Comparison of ENCODE assay signal across 16 cellular contexts in the genomic region with DNA sequence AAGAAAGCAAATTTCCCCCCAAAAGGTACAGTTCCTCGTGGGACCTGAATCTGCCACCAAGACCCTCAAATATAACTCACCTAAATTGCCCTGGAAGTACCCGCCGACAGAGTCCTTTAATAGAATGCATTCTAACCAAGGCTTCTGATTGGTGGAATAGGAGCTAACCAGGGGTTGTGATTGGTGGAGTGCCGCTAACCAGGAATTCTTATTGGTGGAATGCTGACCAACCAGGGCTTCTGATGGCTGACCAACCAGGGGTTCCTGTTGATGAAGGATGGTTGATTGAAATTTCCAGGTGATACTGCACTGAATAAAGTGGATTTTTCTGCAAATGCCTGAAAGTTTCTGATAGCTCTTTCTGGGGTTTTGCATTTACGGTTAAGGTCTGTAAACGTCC. TPM values are rescaled to one million over a fixed set of nuclear protein-coding genes. Genes with fewer than 3 reads are reported as not detected.
A peak's percentile ranks its signal among the peaks of the same experiment; 100 is the strongest.
DNase-seq lines count a peak whose midpoint lies in the region; ATAC-seq, FAIRE-seq and TF ChIP-seq lines count a peak whose summit lies in the region.
"Had no signal": no experiment of that assay in that cellular context is flagged by ENCODE, and none has a peak within 500 bp of the region (broad histone marks: within the 10 kb centered on the region; RNA-seq: fewer than 3 reads in every experiment).

No MANE protein-coding gene starts in this region.

- H3K36me3 ChIP-seq in K562 (ENCODE audit: control insufficient read depth, insufficient read depth, low read length) = peaks cover 46% of the 10 kb centered on the region; the same call in 2 of the 3 replicates
- H3K36me3 ChIP-seq in osteoblast (ENCODE audit: insufficient read depth, low read length) = no peaks in the 10 kb centered on the region

- H3K4me2 ChIP-seq in K562 (ENCODE audit: insufficient read depth, low read length) (no peak overlapping the region), osteoblast (ENCODE audit: insufficient read depth, low read length) (no peak overlapping the region)

- H3K27me3 Mint-ChIP-seq in activated T-cell treated with anti-CD3 and anti-CD28 coated beads, Interleukin-2, amount 50 U/mL, for 24 hours = no peaks in the 10 kb centered on the region
- no peaks in the 10 kb centered on the region for H3K27me3 Mint-ChIP-seq in stimulated activated memory B cell treated with anti-CD40 and anti-IgM and Interleukin-4, amounts not matched to agents 10 μg/mL and 1 μg/mL and 100 μg/mL, for 72 hours
- H3K27me3 Mint-ChIP-seq: progenitor cell of endocrine pancreas had no signal

- no peak for FAIRE-seq in K562 (lab: Jason Lieb, UNC)

- H3K79me2 ChIP-seq in K562 (ENCODE audit: control insufficient read depth, insufficient read depth, low read length) = peaks cover 87% of the 10 kb centered on the region
- peaks cover 34% of the 10 kb centered on the region for H3K79me2 ChIP-seq in osteoblast (ENCODE audit: insufficient read depth, low read length)

- no peaks in the 10 kb centered on the region for H3K9me3 Mint-ChIP-seq in activated T-cell treated with anti-CD3 and anti-CD28 coated beads, Interleukin-2, amount 50 U/mL, for 24 hours
- no peaks in the 10 kb centered on the region for H3K9me3 Mint-ChIP-seq in stimulated activated memory B cell treated with anti-CD40 and anti-IgM and Interleukin-4, amounts not matched to agents 10 μg/mL and 1 μg/mL and 100 μg/mL, for 72 hours
- H3K9me3 Mint-ChIP-seq: activated T-cell treated with anti-CD3 and anti-CD28 coated beads, Interleukin-2, amount 50 U/mL, for 4 hours had no signal

- H3K4me1 Mint-ChIP-seq in activated T-cell treated with anti-CD3 and anti-CD28 coated beads, Interleukin-2, amount 50 U/mL, for 24 hours (ENCODE audit: low read depth) = peaks cover 35% of the 10 kb centered on the region
- peaks cover 40% of the 10 kb centered on the region for H3K4me1 Mint-ChIP-seq in stimulated activated memory B cell treated with anti-CD40 and anti-IgM and Interleukin-4, amounts not matched to agents 10 μg/mL and 1 μg/mL and 100 μg/mL, for 72 hours

- BruUV-seq in K562 (replicated peaks; lab: Mats Ljungman, UMichigan) = no TSS peak

- H4K20me1 ChIP-seq in K562 (replicated peaks; ENCODE audit: control insufficient read depth, insufficient read depth, low read length) = peaks cover 6% of the 10 kb centered on the region; the same call in 1 of the 2 replicates
- H4K20me1 ChIP-seq in osteoblast (ENCODE audit: insufficient read depth, low read length) = peaks cover 4% of the 10 kb centered on the region

- POLR2A ChIA-PET in K562 (lab: Yijun Ruan, JAX) = interaction anchor here (0.5 to 1.8 kb wide), 8 partner anchors 12 to 581 kb away, joined by 3 to 5 read pairs (median 3); a partner anchor contains a TSS

- no peak overlapping the region for H2AFZ ChIP-seq in K562 (ENCODE audit: low read depth, low read length)
- H2AFZ ChIP-seq in osteoblast (ENCODE audit: low read length) = no peak overlapping the region

- no peak for TF ChIP-seq EP300 in K562 (IDR thresholded peaks at IDR 0.05; ENCODE audit: low read length)

- intact Hi-C loops in K562 (cut with micrococcal nuclease) = no loop called here

- H3K27me3 ChIP-seq in K562 (ENCODE audit: control insufficient read depth in 2 of 2, insufficient read depth in 2 of 2, low read length in 2 of 2) = no peaks in the 10 kb centered on the region
- H3K27me3 ChIP-seq in osteoblast (ENCODE audit: insufficient read depth, low read length) = no peaks in the 10 kb centered on the region

- H3K27ac ChIP-seq in K562 (ENCODE audit: extremely low read depth, low read depth, low read length) (no peak overlapping the region), osteoblast (ENCODE audit: low read depth, low read length) (no peak overlapping the region)
- H3K27ac ChIP-seq: HL-60, WERI-Rb-1 had no signal

- WGBS in K562 (ENCODE audit: insufficient coverage, low coverage, missing lambda C conversion rate) = 88% methylated on average over 6 of the region's 6 CpGs

- in situ Hi-C loops in K562 (cut with MboI) = no loop called here

- ATAC-seq in K562 = no peak
- no peak for ATAC-seq in stimulated activated memory B cell treated with anti-CD40 and anti-IgM and Interleukin-4, amounts not matched to agents 10 μg/mL and 1 μg/mL and 100 μg/mL, for 72 hours
- ATAC-seq: activated T-cell treated with anti-CD3 and anti-CD28 coated beads, Interleukin-2, amount 50 U/mL, for 4 hours had no signal

- H3K4me3 Mint-ChIP-seq in activated T-cell treated with anti-CD3 and anti-CD28 coated beads, Interleukin-2, amount 50 U/mL, for 24 hours = no peak overlapping the region
- no peak overlapping the region for H3K4me3 Mint-ChIP-seq in stimulated activated memory B cell treated with anti-CD40 and anti-IgM and Interleukin-4, amounts not matched to agents 10 μg/mL and 1 μg/mL and 100 μg/mL, for 72 hours
- H3K4me3 Mint-ChIP-seq: activated T-cell treated with anti-CD3 and anti-CD28 coated beads, Interleukin-2, amount 50 U/mL, for 4 hours had no signal

- H3K9me1 ChIP-seq in K562 (ENCODE audit: control insufficient read depth, insufficient read depth, low read length) = peaks cover 6% of the 10 kb centered on the region

- CTCF ChIA-PET in K562 (lab: Yijun Ruan, JAX; ENCODE audit: low intra/inter-chr PET ratio) = no interaction called here

- TF ChIP-seq POLR2A in K562 (conservative IDR thresholded peaks at IDR 0.05) = no peak

- no peak overlapping the region for H3K4me3 ChIP-seq in K562
- no peak overlapping the region for H3K4me3 ChIP-seq in osteoblast (ENCODE audit: insufficient read depth, low read length)

- DNase-seq in activated T-cell treated with anti-CD3 and anti-CD28 coated beads, Interleukin-2, amount 50 U/mL, for 24 hours = no peak
- no peak for DNase-seq in activated T-cell treated with anti-CD3 and anti-CD28 coated beads for 4 hours
- peak; percentile 60 for DNase-seq in HuH-7 (ENCODE audit: low spot score)
- peak in 3 of 4 experiments; percentile 64 to 84 (median 75) for DNase-seq in K562 (ENCODE audit: extremely low read depth in 1 of 4, low spot score in 3 of 4)
- peak; percentile 75 for DNase-seq in osteoblast (ENCODE audit: insufficient read length, low spot score, missing footprints)
- DNase-seq in activated effector memory CD4-positive, alpha-beta T cell treated with Interleukin-2 at 50 U/mL for 16 hours = no peak
- no peak for DNase-seq in HuH-7.5 (ENCODE audit: low spot score)
- DNase-seq: activated T-cell treated with anti-CD3 and anti-CD28 coated beads, Interleukin-2, amount 50 U/mL, for 4 hours; midbrain; NCI-H1092; NCI-H526 treated with DMSO at 0.1 percent for 48 hours; WERI-Rb-1 had no signal

- H3K4me1 ChIP-seq in K562 (replicated peaks in 1 of 2; ENCODE audit: control insufficient read depth in 2 of 2, insufficient read depth in 2 of 2, low read length in 2 of 2) (peaks cover 19 to 51% of the 10 kb centered on the region in 2 experiments; a peak in 4 of 5 replicates), osteoblast (ENCODE audit: insufficient read depth, low read length) (peaks cover 17% of the 10 kb centered on the region)

- no peak for TF ChIP-seq RAD21 in K562 (CRISPR knock-in tag; conservative IDR thresholded peaks at IDR 0.05 in 1 of 2, IDR thresholded peaks at IDR 0.05 in 1 of 2)

- no peaks in the 10 kb centered on the region for H3K9me3 ChIP-seq in K562 (replicated peaks; ENCODE audit: control insufficient read depth, insufficient read depth, low read depth, low read length)
- H3K9me3 ChIP-seq in osteoblast (ENCODE audit: low read depth, low read length) = no peaks in the 10 kb centered on the region

- peak overlapping the region; percentile 52 for H3K27ac Mint-ChIP-seq in activated T-cell treated with anti-CD3 and anti-CD28 coated beads, Interleukin-2, amount 50 U/mL, for 24 hours
- H3K27ac Mint-ChIP-seq in stimulated activated memory B cell treated with anti-CD40 and anti-IgM and Interleukin-4, amounts not matched to agents 10 μg/mL and 1 μg/mL and 100 μg/mL, for 72 hours = no peak overlapping the region

- no peak overlapping the region for H3K9ac ChIP-seq in K562 (ENCODE audit: insufficient read depth in 1 of 2, low read depth in 2 of 2, low read length in 2 of 2)

- TF ChIP-seq CTCF in K562 (IDR thresholded peaks at IDR 0.05 in 2 of 3, conservative IDR thresholded peaks at IDR 0.05 in 1 of 3; ENCODE audit: insufficient read depth in 2 of 3, low read depth in 1 of 3, low read length in 3 of 3) = no peak
- TF ChIP-seq CTCF in osteoblast (IDR thresholded peaks at IDR 0.05; ENCODE audit: extremely low read depth, low read depth, low read length) = no peak

- H3K36me3 Mint-ChIP-seq in activated T-cell treated with anti-CD3 and anti-CD28 coated beads, Interleukin-2, amount 50 U/mL, for 24 hours (ENCODE audit: low read depth) = peaks cover 74% of the 10 kb centered on the region
- H3K36me3 Mint-ChIP-seq in stimulated activated memory B cell treated with anti-CD40 and anti-IgM and Interleukin-4, amounts not matched to agents 10 μg/mL and 1 μg/mL and 100 μg/mL, for 72 hours = peaks cover 14% of the 10 kb centered on the region

RNA-seq across cellular contexts. Expression of a gene that starts 6.5 kb away (rescaled TPM):
- 12.1 and 23.1 TPM in 2 replicates for total RNA-seq in K562 (2011; cell fraction: chromatin; rRNA removed; ENCODE audit: low replicate concordance)
- total RNA-seq in K562 (2011; cell fraction: nucleolus; rRNA removed) = 12.4 and 13.3 TPM in 2 replicates
- 11.0 and 16.1 TPM in 2 replicates for total RNA-seq in K562 (2011; cell fraction: nucleoplasm; rRNA removed)
- total RNA-seq in K562 (2014; rRNA removed) (27.7 and 28.8 TPM in 2 replicates), K562 (2014; rRNA removed; fragmentation: Illumina TruSeq; extraction: Trizol) (5.6 and 7.7 TPM in 2 replicates), K562 (2015; rRNA removed; fragmentation: Illumina TruSeq; extraction: Trizol) (16.2 and 16.9 TPM in 2 replicates), K562 (2021) (31.2 and 32.8 TPM in 2 replicates), osteoblast (6.5 and 9.1 TPM in 2 replicates)
- polyA plus RNA-seq in K562 (2011; rRNA removed) (8.5 and 15.3 TPM in 2 replicates), K562 (2014; fragmentation: Illumina TruSeq; extraction: Trizol) (10.6 and 13.6 TPM in 2 replicates), K562 (2014; fragmentation: Nextera tagmentation; extraction: Ambion mirVana) (under 1 TPM; 0.10 to 0.11 TPM), K562 (2014; rRNA removed) (19.8 and 22.6 TPM in 2 replicates)
- polyA plus RNA-seq in K562 (2011; cell fraction: cytosol; rRNA removed) = 8.1 and 15.3 TPM in 2 replicates
- polyA plus RNA-seq in K562 (2011; cell fraction: nucleus; rRNA removed) = 12.2 and 17.2 TPM in 2 replicates
- polyA plus RNA-seq in K562 (2012) = 15.9 and 19.7 TPM in 2 replicates
- 14.2 and 15.3 TPM in 2 replicates for polyA minus RNA-seq in K562 (2011; rRNA and poly(A)+ RNA removed)
- 15.2 and 18.3 TPM in 2 replicates for polyA minus RNA-seq in K562 (2011; cell fraction: cytosol; rRNA and poly(A)+ RNA removed)
- 5.0 and 8.7 TPM in 2 replicates for polyA minus RNA-seq in K562 (2011; cell fraction: nucleus; rRNA and poly(A)+ RNA removed)

RNA-seq across cellular contexts. Expression of a gene that starts 24.5 kb away (rescaled TPM):
- not detected in 2 replicates for total RNA-seq in K562 (2011; cell fraction: chromatin; rRNA removed; ENCODE audit: low replicate concordance)
- total RNA-seq in K562 (2011; cell fraction: nucleolus; rRNA removed) = not detected in 2 replicates
- not detected in 2 replicates for total RNA-seq in K562 (2011; cell fraction: nucleoplasm; rRNA removed)
- total RNA-seq in K562 (2014; rRNA removed) = not detected in 2 replicates
- not detected in 2 replicates for total RNA-seq in K562 (2014; rRNA removed; fragmentation: Illumina TruSeq; extraction: Trizol)
- not detected in 2 replicates for total RNA-seq in K562 (2015; rRNA removed; fragmentation: Illumina TruSeq; extraction: Trizol)
- not detected in 2 replicates for total RNA-seq in K562 (2021)
- polyA plus RNA-seq in K562 (2011; rRNA removed) = 0.01 TPM in 1 of 2 replicates, not detected in the other
- 0.01 and 0.03 TPM in 2 replicates for polyA plus RNA-seq in K562 (2011; cell fraction: cytosol; rRNA removed)
- not detected in 2 replicates for polyA plus RNA-seq in K562 (2011; cell fraction: nucleus; rRNA removed)
- not detected in 2 replicates for polyA plus RNA-seq in K562 (2012)
- not detected in 2 replicates for polyA plus RNA-seq in K562 (2014; fragmentation: Illumina TruSeq; extraction: Trizol)
- not detected for polyA plus RNA-seq in K562 (2014; fragmentation: Nextera tagmentation; extraction: Ambion mirVana)
- not detected in 2 replicates for polyA plus RNA-seq in K562 (2014; rRNA removed)
- polyA minus RNA-seq in K562 (2011; rRNA and poly(A)+ RNA removed) = not detected in 2 replicates
- not detected in 2 replicates for polyA minus RNA-seq in K562 (2011; cell fraction: cytosol; rRNA and poly(A)+ RNA removed)
- not detected in 2 replicates for polyA minus RNA-seq in K562 (2011; cell fraction: nucleus; rRNA and poly(A)+ RNA removed)
- total RNA-seq in osteoblast = not detected in 2 replicates
- total RNA-seq: progenitor cell of endocrine pancreas had no signal
- polyA plus RNA-seq: BJ had no signal

RNA-seq across cellular contexts. Expression of a gene that starts 49.5 kb away (rescaled TPM):
- 2.1 and 6.1 TPM in 2 replicates for total RNA-seq in K562 (2011; cell fraction: chromatin; rRNA removed; ENCODE audit: low replicate concordance)
- total RNA-seq in K562 (2011; cell fraction: nucleolus; rRNA removed) = 3.8 and 4.2 TPM in 2 replicates
- total RNA-seq in K562 (2011; cell fraction: nucleoplasm; rRNA removed) = 2.9 and 3.6 TPM in 2 replicates
- 0.91 and 1.4 TPM in 2 replicates for total RNA-seq in K562 (2014; rRNA removed)
- total RNA-seq in K562 (2014; rRNA removed; fragmentation: Illumina TruSeq; extraction: Trizol) = 0.10 and 0.11 TPM in 2 replicates
- total RNA-seq in K562 (2015; rRNA removed; fragmentation: Illumina TruSeq; extraction: Trizol) = 0.33 and 0.68 TPM in 2 replicates
- 7.6 and 9.0 TPM in 2 replicates for total RNA-seq in K562 (2021)
- polyA plus RNA-seq in K562 (2011; rRNA removed) = 0.57 and 1.0 TPM in 2 replicates
- polyA plus RNA-seq in K562 (2011; cell fraction: cytosol; rRNA removed) = 1.0 and 2.2 TPM in 2 replicates
- polyA plus RNA-seq in K562 (2011; cell fraction: nucleus; rRNA removed) = 2.8 and 4.9 TPM in 2 replicates
- 6.8 and 7.9 TPM in 2 replicates for polyA plus RNA-seq in K562 (2012)
- polyA plus RNA-seq in K562 (2014; fragmentation: Illumina TruSeq; extraction: Trizol) = 2.2 and 5.8 TPM in 2 replicates
- under 1 TPM; 0.10 to 0.25 TPM for polyA plus RNA-seq in K562 (2014; fragmentation: Nextera tagmentation; extraction: Ambion mirVana)
- polyA plus RNA-seq in K562 (2014; rRNA removed) = 2.3 and 2.9 TPM in 2 replicates
- 0.27 and 0.32 TPM in 2 replicates for polyA minus RNA-seq in K562 (2011; rRNA and poly(A)+ RNA removed)
- 3.3 and 4.6 TPM in 2 replicates for polyA minus RNA-seq in K562 (2011; cell fraction: cytosol; rRNA and poly(A)+ RNA removed)
- polyA minus RNA-seq in K562 (2011; cell fraction: nucleus; rRNA and poly(A)+ RNA removed) = 1.00 and 1.1 TPM in 2 replicates
- total RNA-seq in osteoblast = 5.0 and 5.4 TPM in 2 replicates

Comparison
In these comparisons a context has a peak if more than half of its experiments do, and no peak if none do; other contexts are left out.
1. DNase-seq: peak in HuH-7 (single experiment), K562 (3 of 4) and osteoblast (single experiment); none in activated T-cell treated with anti-CD3 and anti-CD28 coated beads, Interleukin-2, amount 50 U/mL, for 24 hours (single experiment), activated T-cell treated with anti-CD3 and anti-CD28 coated beads for 4 hours (single experiment), activated effector memory CD4-positive, alpha-beta T cell treated with Interleukin-2 at 50 U/mL for 16 hours (single experiment) and HuH-7.5 (single experiment).